Comparison of ENCODE assay signal across 9 cellular contexts in the genomic region with DNA sequence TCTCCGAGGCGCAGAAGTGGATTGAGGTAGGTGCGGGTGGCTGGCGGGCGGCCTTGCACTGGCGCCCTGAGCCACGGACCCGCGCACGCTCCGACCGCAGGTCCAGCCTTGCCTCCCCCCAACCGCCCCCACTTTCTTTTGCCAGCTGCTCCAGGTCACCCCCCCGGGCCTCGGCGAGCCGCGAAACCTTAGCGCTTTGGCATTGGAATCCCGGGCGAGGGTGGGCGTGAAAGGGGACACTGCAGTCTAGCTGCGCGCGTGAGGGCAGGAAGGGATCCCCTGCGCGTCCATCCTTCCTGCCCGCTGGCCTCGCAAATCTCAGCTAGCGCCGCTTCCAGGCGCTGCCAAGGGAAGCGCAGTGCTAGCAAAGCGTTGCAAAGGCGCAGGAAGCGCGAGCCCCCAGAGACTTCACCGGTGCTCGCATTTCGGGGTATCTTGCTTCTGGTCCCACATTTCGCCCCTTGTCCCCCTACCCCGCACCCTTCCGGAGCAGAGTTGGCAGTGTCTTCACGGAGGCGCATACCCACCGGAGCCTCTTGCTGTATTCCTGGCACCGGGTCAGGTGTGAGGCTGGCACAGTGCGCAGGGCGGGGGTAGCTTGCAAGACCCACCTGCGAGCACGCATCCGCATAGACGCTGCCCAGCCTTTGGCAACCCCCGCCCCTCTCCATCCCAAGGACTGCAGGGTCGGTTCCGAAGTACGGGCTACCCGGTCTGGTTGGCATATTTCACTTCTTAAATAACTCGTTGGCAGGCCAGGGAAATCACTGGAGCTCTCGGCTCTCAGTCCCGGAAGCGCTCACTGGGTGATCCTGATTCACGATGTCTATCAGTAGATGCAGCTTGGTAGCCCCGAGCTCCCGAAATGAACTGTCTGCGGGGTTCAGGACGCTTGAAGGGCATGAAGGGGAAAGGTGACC.
A peak's percentile ranks its signal among the peaks of the same experiment; 100 is the strongest.
DNase-seq lines count a peak whose midpoint lies in the region; TF ChIP-seq lines count a peak whose summit lies in the region.
"Had no signal": no experiment of that assay in that cellular context is flagged by ENCODE, and none has a peak within 500 bp of the region (broad histone marks: within the 10 kb centered on the region; RNA-seq: fewer than 3 reads in every experiment).

No MANE protein-coding gene starts in this region.

- H3K27me3 Mint-ChIP-seq in Calu3 (ENCODE audit: unreplicated experiment), result no peaks in the 10 kb centered on the region
- peaks cover 56% of the 10 kb centered on the region for H3K27me3 Mint-ChIP-seq in activated T-cell treated with anti-CD3 and anti-CD28 coated beads, Interleukin-2, amount 50 U/mL, for 24 hours
- peaks cover 43% of the 10 kb centered on the region for H3K27me3 Mint-ChIP-seq in activated naive CD4-positive, alpha-beta T cell treated with anti-CD3 and anti-CD28 coated beads for 36 hours (ENCODE audit: low read depth)

- H3K27me3 ChIP-seq in stomach, result peaks cover 0 to 27% (median 9%) of the 10 kb centered on the region in 3 donors

- H3K36me3 Mint-ChIP-seq in Calu3 (ENCODE audit: insufficient read depth, unreplicated experiment), result peaks cover 44% of the 10 kb centered on the region
- H3K36me3 Mint-ChIP-seq in activated T-cell treated with anti-CD3 and anti-CD28 coated beads, Interleukin-2, amount 50 U/mL, for 24 hours (ENCODE audit: low read depth), result no peaks in the 10 kb centered on the region
- H3K36me3 Mint-ChIP-seq in activated naive CD4-positive, alpha-beta T cell treated with anti-CD3 and anti-CD28 coated beads for 36 hours (ENCODE audit: low read depth), result no peaks in the 10 kb centered on the region

- peak; percentile 34 for DNase-seq in Calu3
- peak; percentile 55 for DNase-seq in NCI-H1092 (lab: John Stamatoyannopoulos, UW)
- peak in 56 of 61 donors; percentile 7 to 84 (median 69) for DNase-seq in caudate nucleus (lab: John Stamatoyannopoulos, UW)
- peak; percentile 64 for DNase-seq in kidney tubule cell (ENCODE audit: low spot score)
- peak; percentile 44 for DNase-seq in stomach
- DNase-seq in NK-92 treated with Interleukin-12 subunit alpha and Interleukin-12 subunit beta, amount 100 ng/mL, for 24 hours (lab: John Stamatoyannopoulos, UW), result no peak
- DNase-seq in activated T-cell treated with anti-CD3 and anti-CD28 coated beads, Interleukin-2, amount 50 U/mL, for 24 hours, result no peak
- DNase-seq in activated naive CD4-positive, alpha-beta T cell treated with anti-CD3 and anti-CD28 coated beads for 36 hours, result no peak

- H3K9me3 Mint-ChIP-seq in Calu3 (ENCODE audit: low read depth, unreplicated experiment), result no peaks in the 10 kb centered on the region
- H3K9me3 Mint-ChIP-seq in activated T-cell treated with anti-CD3 and anti-CD28 coated beads, Interleukin-2, amount 50 U/mL, for 24 hours, result no peaks in the 10 kb centered on the region
- peaks cover 1% of the 10 kb centered on the region for H3K9me3 Mint-ChIP-seq in activated naive CD4-positive, alpha-beta T cell treated with anti-CD3 and anti-CD28 coated beads for 36 hours

- H3K4me1 Mint-ChIP-seq in Calu3 (ENCODE audit: low read depth, unreplicated experiment), result peaks cover 28% of the 10 kb centered on the region
- no peaks in the 10 kb centered on the region for H3K4me1 Mint-ChIP-seq in activated T-cell treated with anti-CD3 and anti-CD28 coated beads, Interleukin-2, amount 50 U/mL, for 24 hours (ENCODE audit: low read depth)
- H3K4me1 Mint-ChIP-seq in activated naive CD4-positive, alpha-beta T cell treated with anti-CD3 and anti-CD28 coated beads for 36 hours (ENCODE audit: low read depth), result no peaks in the 10 kb centered on the region

- WGBS in stomach, 5 donors, result 0 to 4% (median 2%) methylated on average over 34 to 67 of the region's 67 CpGs

- H3K27ac Mint-ChIP-seq in Calu3 (ENCODE audit: unreplicated experiment), result peak overlapping the region; percentile 72
- H3K27ac Mint-ChIP-seq in activated T-cell treated with anti-CD3 and anti-CD28 coated beads, Interleukin-2, amount 50 U/mL, for 24 hours, result no peak overlapping the region
- H3K27ac Mint-ChIP-seq in activated naive CD4-positive, alpha-beta T cell treated with anti-CD3 and anti-CD28 coated beads for 36 hours, result no peak overlapping the region

- BruUV-seq in Calu3 (replicated peaks; lab: Mats Ljungman, UMichigan), result no TSS peak

- peaks cover 6 to 61% (median 40%) of the 10 kb centered on the region in 4 donors for H3K4me1 ChIP-seq in stomach

- H3K9me3 ChIP-seq in stomach, result no peaks in the 10 kb centered on the region

- H3K27ac ChIP-seq in caudate nucleus (ENCODE audit: low read depth, low read length) (peak overlapping the region; percentile 97), stomach (peak overlapping the region; percentile 79 to 88 (median 84))

- CTCF ChIA-PET in Calu3 (lab: Charles Lee), result interaction anchor here (0.6 to 1.5 kb wide), 5 partner anchors 82 to 302 kb away, joined by 3 to 5 read pairs (median 4); no protein-coding TSS in a partner anchor
- CTCF ChIA-PET in activated naive CD4-positive, alpha-beta T cell treated with anti-CD3 and anti-CD28 coated beads for 36 hours (lab: Charles Lee), result interaction anchor here (0.7 kb wide), 1 partner anchor 251 kb away, joined by 3 read pairs; no protein-coding TSS in a partner anchor

- TF ChIP-seq EP300 in stomach (IDR thresholded peaks at IDR 0.05), result no peak

- intact Hi-C loops in Calu3 (cut with micrococcal nuclease; ENCODE audit: unreplicated experiment), result loop anchor here (2.0 to 5.0 kb wide), 4 partner anchors 71 to 286 kb away; no protein-coding TSS in a partner anchor
- intact Hi-C loops in stomach (cut with DNase I; ENCODE audit: low total_unique reads), result no loop called here
- intact Hi-C loops in activated naive CD4-positive, alpha-beta T cell treated with anti-CD3 and anti-CD28 coated beads for 36 hours (cut with micrococcal nuclease), result no loop called here

- TF ChIP-seq POLR2A in stomach (IDR thresholded peaks at IDR 0.05), result no peak

- H3K4me3 ChIP-seq in stomach, result peak overlapping the region; percentile 74 to 94 (median 78)
- H3K4me3 ChIP-seq: K562 had no signal

- peak overlapping the region; percentile 91 for H3K4me3 Mint-ChIP-seq in Calu3 (ENCODE audit: low read depth, unreplicated experiment)
- H3K4me3 Mint-ChIP-seq in activated T-cell treated with anti-CD3 and anti-CD28 coated beads, Interleukin-2, amount 50 U/mL, for 24 hours, result no peak overlapping the region
- H3K4me3 Mint-ChIP-seq in activated naive CD4-positive, alpha-beta T cell treated with anti-CD3 and anti-CD28 coated beads for 36 hours, result no peak overlapping the region

- TF ChIP-seq CTCF in Calu3 (IDR thresholded peaks at IDR 0.05; ENCODE audit: unreplicated experiment) (no peak), stomach (IDR thresholded peaks at IDR 0.05) (no peak)

- H3K36me3 ChIP-seq in stomach, result no peaks in the 10 kb centered on the region

Comparison
In these comparisons a context has a peak if more than half of its experiments do, and no peak if none do; other contexts are left out.
1. DNase-seq: peak in Calu3 (single experiment), NCI-H1092 (single experiment), caudate nucleus (56 of 61), kidney tubule cell (single experiment) and stomach (single experiment); none in NK-92 treated with Interleukin-12 subunit alpha and Interleukin-12 subunit beta, amount 100 ng/mL, for 24 hours (single experiment), activated T-cell treated with anti-CD3 and anti-CD28 coated beads, Interleukin-2, amount 50 U/mL, for 24 hours (single experiment) and activated naive CD4-positive, alpha-beta T cell treated with anti-CD3 and anti-CD28 coated beads for 36 hours (single experiment).